ENCODE assay signal across 12 cellular contexts in genomic region chr2:157825885-157826284, GRCh38. TPM values are rescaled to one million over a fixed set of nuclear protein-coding genes. Genes with fewer than 3 reads are reported as not detected.
DNase-seq lines count a peak whose midpoint lies in the region; ATAC-seq and TF ChIP-seq lines count a peak whose summit lies in the region.
"Had no signal": no experiment of that assay in that cellular context is flagged by ENCODE, and none has a peak within 500 bp of the region (broad histone marks: within the 10 kb centered on the region; RNA-seq: fewer than 3 reads in every experiment).

No MANE protein-coding gene starts in this region.

- no peaks in the 10 kb centered on the region for H3K27me3 Mint-ChIP-seq in mesothelial cell of epicardium (ENCODE audit: low read depth)
- H3K27me3 Mint-ChIP-seq in activated T-cell treated with anti-CD3 and anti-CD28 coated beads, Interleukin-2, amount 50 U/mL, for 4 hours (ENCODE audit: low read depth) = no peaks in the 10 kb centered on the region
- H3K27me3 Mint-ChIP-seq: CD4-positive, alpha-beta memory T cell had no signal

- H3K36me3 ChIP-seq in HEK293 (ENCODE audit: control insufficient read depth in 2 of 2, insufficient read depth in 1 of 2, low read length in 2 of 2) = no peaks in the 10 kb centered on the region
- H3K36me3 ChIP-seq: neutrophil had no signal

- H3K36me3 Mint-ChIP-seq in mesothelial cell of epicardium = peaks cover 7% of the 10 kb centered on the region
- peaks cover 15% of the 10 kb centered on the region for H3K36me3 Mint-ChIP-seq in activated T-cell treated with anti-CD3 and anti-CD28 coated beads, Interleukin-2, amount 50 U/mL, for 4 hours (ENCODE audit: insufficient read depth)

- CTCF ChIA-PET in HEK293 (lab: Yijun Ruan, JAX) = no interaction called here

- ATAC-seq in HG03521 (IDR thresholded peaks at IDR 0.05; ENCODE audit: unreplicated experiment) (no peak), GM21529 (IDR thresholded peaks at IDR 0.05; ENCODE audit: unreplicated experiment) (no peak), GM19324 (IDR thresholded peaks at IDR 0.05; ENCODE audit: low FRiP score, unreplicated experiment) (no peak)
- no peak for ATAC-seq in activated T-cell treated with anti-CD3 and anti-CD28 coated beads, Interleukin-2, amount 50 U/mL, for 4 hours

- H3K4me1 Mint-ChIP-seq in mesothelial cell of epicardium = peaks cover 15% of the 10 kb centered on the region
- H3K4me1 Mint-ChIP-seq in activated T-cell treated with anti-CD3 and anti-CD28 coated beads, Interleukin-2, amount 50 U/mL, for 4 hours (ENCODE audit: low read depth) = peaks cover 2% of the 10 kb centered on the region

- no peaks in the 10 kb centered on the region for H3K9me3 ChIP-seq in HEK293 (ENCODE audit: control insufficient read depth, insufficient read depth, low read depth, low read length)
- H3K9me3 ChIP-seq: neutrophil, SJCRH30 had no signal

- in situ Hi-C loops in T47D (cut with HindIII; ENCODE audit: low pct_unique_long_range_greater_than_20kb, low sequenced_read_pairs) = no loop called here

- H3K4me3 Mint-ChIP-seq in mesothelial cell of epicardium = no peak overlapping the region
- H3K4me3 Mint-ChIP-seq in activated T-cell treated with anti-CD3 and anti-CD28 coated beads, Interleukin-2, amount 50 U/mL, for 4 hours = no peak overlapping the region
- H3K4me3 Mint-ChIP-seq: CD4-positive, alpha-beta memory T cell had no signal

- no peaks in the 10 kb centered on the region for H3K9me3 Mint-ChIP-seq in mesothelial cell of epicardium
- no peaks in the 10 kb centered on the region for H3K9me3 Mint-ChIP-seq in activated T-cell treated with anti-CD3 and anti-CD28 coated beads, Interleukin-2, amount 50 U/mL, for 4 hours

- peak; percentile 52 for DNase-seq in AG09319 (ENCODE audit: extremely low read depth, low read depth)
- DNase-seq in T47D (ENCODE audit: low read depth in 1 of 2, low spot score in 1 of 2) = peak; percentile 19 to 81
- no peak for DNase-seq in mesothelial cell of epicardium (ENCODE audit: low spot score in 2 of 2, unreplicated experiment in 2 of 2)
- DNase-seq in activated T-cell treated with anti-CD3 and anti-CD28 coated beads, Interleukin-2, amount 50 U/mL, for 4 hours = no peak
- DNase-seq: activated CD8-positive, alpha-beta memory T cell treated with anti-CD3 and anti-CD28 coated beads for 24 hours; CD4-positive, alpha-beta memory T cell; SJCRH30 had no signal

- no peak overlapping the region for H3K27ac ChIP-seq in HEK293 (ENCODE audit: extremely low read depth, low read depth, low read length)
- H3K27ac ChIP-seq: neutrophil, SJCRH30 had no signal

- TF ChIP-seq CTCF in AG09319 (IDR thresholded peaks at IDR 0.05; ENCODE audit: low read depth, low read length) (no peak), HEK293 (tag by site-specific recombination; IDR thresholded peaks at IDR 0.05) (no peak), mesothelial cell of epicardium (IDR thresholded peaks at IDR 0.05; ENCODE audit: unreplicated experiment) (no peak)

- H3K27ac Mint-ChIP-seq in mesothelial cell of epicardium = peak overlapping the region; percentile 44

- POLR2A ChIA-PET in HEK293 (lab: Yijun Ruan, JAX) = no interaction called here

- no peak overlapping the region for H3K4me3 ChIP-seq in HEK293 (ENCODE audit: low read depth, low read length)
- H3K4me3 ChIP-seq: SJCRH30 had no signal

- H3K4me1 ChIP-seq in HEK293 (ENCODE audit: control insufficient read depth, insufficient read depth, low read length) = peaks cover 1% of the 10 kb centered on the region

TF ChIP-seq in HEK293, 187 proteins besides CTCF, POLR2A, EP300 and RAD21:
- no peak for TF ChIP-seq ZSCAN30 (tag by site-specific recombination; IDR thresholded peaks at IDR 0.05)
- peak; percentile 34 for TF ChIP-seq PRDM6 (tag by site-specific recombination; IDR thresholded peaks at IDR 0.05)

RNA-seq across cellular contexts. Expression of gene ACVR1, which starts 50.2 kb away (rescaled TPM):
- total RNA-seq in mesothelial cell of epicardium = 24.7 to 27.5 TPM (median 27.0 TPM) in 3 replicates
- 10 to 100 TPM; 11.5 to 14.1 (median 13.2) TPM for total RNA-seq in activated T-cell treated with anti-CD3 and anti-CD28 coated beads, Interleukin-2, amount 50 U/mL, for 4 hours

Comparison
In these comparisons a context has a peak if more than half of its experiments do, and no peak if none do; other contexts are left out.
1. DNase-seq: peak in AG09319 (single experiment) and T47D (2 of 2); none in mesothelial cell of epicardium (0 of 2) and activated T-cell treated with anti-CD3 and anti-CD28 coated beads, Interleukin-2, amount 50 U/mL, for 4 hours (single experiment).